ENCODE assay signal across 22 cellular contexts in genomic region chr10:96663794-96664193, GRCh38. TPM values are rescaled to one million over a fixed set of nuclear protein-coding genes. Genes with fewer than 3 reads are reported as not detected.
"Had no signal": no experiment of that assay in that cellular context is flagged by ENCODE, and none has a peak within 500 bp of the region (broad histone marks: within the 10 kb centered on the region; RNA-seq: fewer than 3 reads in every experiment).

No MANE protein-coding gene starts in this region.

- H3K4me1 Mint-ChIP-seq: activated CD4-positive, alpha-beta T cell treated with anti-CD3 and anti-CD28 coated beads for 36 hours had no signal

- DNase-seq: activated CD4-positive, alpha-beta memory T cell treated with anti-CD3 and anti-CD28 coated beads, Interleukin-2, amount 10 ng/mL, durations not matched to agents 7 days and 5 days; activated CD4-positive, alpha-beta T cell treated with anti-CD3 and anti-CD28 coated beads for 36 hours; activated CD8-positive, alpha-beta memory T cell treated with anti-CD3 and anti-CD28 coated beads, Interleukin-2, amount 10 ng/mL, durations not matched to agents 7 days and 5 days; activated naive CD4-positive, alpha-beta T cell treated with Interleukin-2 at 50 U/mL for 16 hours; activated naive CD8-positive, alpha-beta T cell treated with anti-CD3 and anti-CD28 coated beads, Interleukin-2, amount 10 ng/mL, durations not matched to agents 7 days and 5 days; activated T-cell treated with anti-CD3 and anti-CD28 coated beads, Interleukin-2, amount 50 U/mL, for 1 hour; brain microvascular endothelial cell; kidney; left lung; mammary epithelial cell; midbrain; sigmoid colon; stimulated activated CD4-positive, alpha-beta T cell treated with anti-CD3 and anti-CD28 coated beads, Interleukin-12 subunit alpha, Interleukin-12 subunit beta, amount 100 ng/mL, for 4 hours; stimulated activated CD4-positive, alpha-beta T cell treated with anti-CD3 and anti-CD28 coated beads, Interleukin-2, amount 100 ng/mL, for 24 hours; stomach; WERI-Rb-1 had no signal

- H3K9me3 Mint-ChIP-seq: activated CD4-positive, alpha-beta memory T cell treated with anti-CD3 and anti-CD28 coated beads, Interleukin-2, amount 10 ng/mL, durations not matched to agents 7 days and 5 days; activated naive CD8-positive, alpha-beta T cell treated with anti-CD3 and anti-CD28 coated beads, Interleukin-2, amount 10 ng/mL, durations not matched to agents 7 days and 5 days; activated T-helper 2 cell treated with anti-CD3 and anti-CD28 coated beads, Interferon-gamma antibody, Interleukin-2, Interleukin-4, amounts not matched to agents 10 μg/mL and 5 μg/mL and 100 μg/mL, durations not matched to agents 14 hours and 24 hours and 36 hours; central memory CD8-positive, alpha-beta T cell; neural progenitor cell; type B pancreatic cell had no signal

- H3K36me3 ChIP-seq: brain microvascular endothelial cell, neural progenitor cell, sigmoid colon, stomach, WERI-Rb-1 had no signal

- H3K4me1 ChIP-seq: parathyroid adenoma had no signal

- ATAC-seq: activated CD4-positive, alpha-beta T cell treated with anti-CD3 and anti-CD28 coated beads for 36 hours; left lung had no signal

- H3K27ac ChIP-seq: brain microvascular endothelial cell, coronary artery, neural progenitor cell, parathyroid adenoma, sigmoid colon, stomach, WERI-Rb-1 had no signal

- H3K36me3 Mint-ChIP-seq: activated CD8-positive, alpha-beta memory T cell treated with anti-CD3 and anti-CD28 coated beads, Interleukin-2, amount 10 ng/mL, durations not matched to agents 7 days and 5 days; activated naive CD8-positive, alpha-beta T cell treated with anti-CD3 and anti-CD28 coated beads, Interleukin-2, amount 10 ng/mL, durations not matched to agents 7 days and 5 days; neural progenitor cell; type B pancreatic cell had no signal

- H3K27me3 ChIP-seq: brain microvascular endothelial cell, left lung, neural progenitor cell, sigmoid colon, stomach had no signal

- H3K9me3 ChIP-seq: left lung, sigmoid colon, stomach had no signal

- H3K27ac Mint-ChIP-seq: activated CD4-positive, alpha-beta memory T cell treated with anti-CD3 and anti-CD28 coated beads, Interleukin-2, amount 10 ng/mL, durations not matched to agents 7 days and 5 days; activated CD4-positive, alpha-beta T cell treated with anti-CD3 and anti-CD28 coated beads for 36 hours; activated CD8-positive, alpha-beta memory T cell treated with anti-CD3 and anti-CD28 coated beads, Interleukin-2, amount 10 ng/mL, durations not matched to agents 7 days and 5 days; activated naive CD8-positive, alpha-beta T cell treated with anti-CD3 and anti-CD28 coated beads, Interleukin-2, amount 10 ng/mL, durations not matched to agents 7 days and 5 days; activated T-helper 2 cell treated with anti-CD3 and anti-CD28 coated beads, Interferon-gamma antibody, Interleukin-2, Interleukin-4, amounts not matched to agents 10 μg/mL and 5 μg/mL and 100 μg/mL, durations not matched to agents 14 hours and 24 hours and 36 hours; neural progenitor cell; type B pancreatic cell had no signal

- H3K27me3 Mint-ChIP-seq: activated CD4-positive, alpha-beta memory T cell treated with anti-CD3 and anti-CD28 coated beads, Interleukin-2, amount 10 ng/mL, durations not matched to agents 7 days and 5 days; activated CD4-positive, alpha-beta T cell treated with anti-CD3 and anti-CD28 coated beads for 36 hours; central memory CD8-positive, alpha-beta T cell; type B pancreatic cell had no signal

- H3K4me3 Mint-ChIP-seq: activated CD4-positive, alpha-beta memory T cell treated with anti-CD3 and anti-CD28 coated beads, Interleukin-2, amount 10 ng/mL, durations not matched to agents 7 days and 5 days; activated CD4-positive, alpha-beta T cell treated with anti-CD3 and anti-CD28 coated beads for 36 hours; activated CD8-positive, alpha-beta memory T cell treated with anti-CD3 and anti-CD28 coated beads, Interleukin-2, amount 10 ng/mL, durations not matched to agents 7 days and 5 days; activated naive CD8-positive, alpha-beta T cell treated with anti-CD3 and anti-CD28 coated beads, Interleukin-2, amount 10 ng/mL, durations not matched to agents 7 days and 5 days; central memory CD8-positive, alpha-beta T cell; neural progenitor cell; type B pancreatic cell had no signal

- H3K4me3 ChIP-seq: coronary artery, left lung, neural progenitor cell, sigmoid colon, stomach had no signal

RNA-seq across cellular contexts. Expression of gene PIK3AP1, which starts 56.5 kb away (rescaled TPM):
- polyA plus RNA-seq: mammary epithelial cell had no signal
